In the genomic region with DNA sequence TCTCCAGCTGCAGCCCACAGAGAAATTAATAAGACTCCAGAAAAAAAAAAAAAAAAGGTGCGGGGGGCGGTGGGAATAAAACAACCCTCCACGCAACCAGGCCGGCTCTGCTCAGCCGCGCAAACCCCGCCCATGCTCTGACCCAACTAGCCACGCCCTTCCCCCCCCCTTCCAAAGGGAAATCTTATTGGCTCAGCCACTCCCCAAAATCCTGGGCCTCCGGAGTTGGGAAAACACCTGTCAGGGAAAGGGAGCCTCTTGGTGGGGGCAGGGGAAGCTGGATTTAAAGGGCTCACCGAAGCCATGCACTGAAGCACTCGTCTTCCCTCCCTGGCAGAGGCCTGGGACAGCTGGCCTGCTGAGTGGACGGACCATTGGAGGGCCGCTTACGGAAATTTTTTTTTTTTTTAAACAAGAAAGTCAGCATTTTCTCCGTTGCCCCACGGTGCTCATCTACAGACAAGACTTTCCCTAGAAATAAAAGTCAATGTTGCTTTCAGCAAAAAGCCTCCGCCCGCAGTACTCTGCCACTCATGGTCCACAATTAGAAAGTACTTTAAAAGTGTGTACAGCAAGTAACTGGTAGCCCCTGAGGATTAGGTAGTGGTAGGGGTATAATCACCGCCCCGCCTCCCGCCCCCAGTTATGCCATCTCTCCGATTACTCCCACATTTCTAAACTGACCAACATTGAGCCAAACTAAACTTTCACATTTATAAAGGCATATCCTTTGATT, we compare ENCODE assay signal across 8 cellular contexts. TPM values are rescaled to one million over a fixed set of nuclear protein-coding genes. Genes with fewer than 3 reads are reported as not detected.
A peak's percentile ranks its signal among the peaks of the same experiment; 100 is the strongest.
DNase-seq lines count a peak whose midpoint lies in the region; ATAC-seq, FAIRE-seq and TF ChIP-seq lines count a peak whose summit lies in the region.

No MANE protein-coding gene starts in this region.

- no peaks in the 10 kb centered on the region for H4K20me1 ChIP-seq in HCT116 (ENCODE audit: insufficient read depth)

- TF ChIP-seq RAD21 in A549 (conservative IDR thresholded peaks at IDR 0.05 in 1 of 2, IDR thresholded peaks at IDR 0.05 in 1 of 2) (no peak), HCT116 (IDR thresholded peaks at IDR 0.05; ENCODE audit: low read depth) (no peak)

- H3K9me2 ChIP-seq in HCT116 (ENCODE audit: insufficient read depth), result no peaks in the 10 kb centered on the region

- peaks cover 1% of the 10 kb centered on the region for H3K36me3 Mint-ChIP-seq in activated naive CD8-positive, alpha-beta T cell treated with anti-CD3 and anti-CD28 coated beads, Interleukin-2, amount 10 ng/mL, durations not matched to agents 7 days and 5 days

- no peaks in the 10 kb centered on the region for H3K9me3 ChIP-seq in A549
- no peaks in the 10 kb centered on the region for H3K9me3 ChIP-seq in HCT116 (ENCODE audit: control insufficient read depth in 1 of 2, insufficient read depth in 1 of 2, low read depth in 1 of 2, low read length in 2 of 2)
- H3K9me3 ChIP-seq in prostate gland, result no peaks in the 10 kb centered on the region

- intact Hi-C loops in HCT116 (cut with micrococcal nuclease) (no loop called here), prostate gland (cut with DNase I) (no loop called here)

- H3K4me3 ChIP-seq in A549 (peak overlapping the region; percentile 50), HCT116 (replicated peaks in 1 of 2; ENCODE audit: low read depth in 1 of 2, low read length in 2 of 2) (no peak overlapping the region), prostate gland (peak overlapping the region; percentile 46 to 57)

- H3K27me3 ChIP-seq in HCT116 (ENCODE audit: insufficient read depth, low read length) (no peaks in the 10 kb centered on the region), prostate gland (replicated peaks; ENCODE audit: insufficient read depth) (no peaks in the 10 kb centered on the region)

- ATAC-seq in A549 (peak; percentile 31 to 37; a peak in 3 of 6 replicates), HCT116 (no peak; the same call in 1 of the 2 replicates), GM18867 (IDR thresholded peaks at IDR 0.05; ENCODE audit: unreplicated experiment) (no peak)
- no peak for ATAC-seq in activated naive CD8-positive, alpha-beta T cell treated with anti-CD3 and anti-CD28 coated beads, Interleukin-2, amount 10 ng/mL, durations not matched to agents 7 days and 5 days (ENCODE audit: low read depth)

- no peaks in the 10 kb centered on the region for H3K79me2 ChIP-seq in HCT116 (ENCODE audit: insufficient read depth, low read length)

- TF ChIP-seq CTCF in A549 (IDR thresholded peaks at IDR 0.05) (no peak), HCT116 (IDR thresholded peaks at IDR 0.05 in 2 of 3, conservative IDR thresholded peaks at IDR 0.05 in 1 of 3; ENCODE audit: borderline replicate concordance in 1 of 3, insufficient read depth in 1 of 3, low read depth in 2 of 3, low read length in 2 of 3) (no peak), prostate gland (IDR thresholded peaks at IDR 0.05) (no peak)

- POLR2A ChIA-PET in A549 (lab: Yijun Ruan, JAX), result no interaction called here
- POLR2A ChIA-PET in HCT116 (lab: Charles Lee), result no interaction called here
- POLR2A ChIA-PET in activated naive CD8-positive, alpha-beta T cell treated with anti-CD3 and anti-CD28 coated beads, Interleukin-2, amount 10 ng/mL, durations not matched to agents 7 days and 5 days (lab: Charles Lee), result no interaction called here

- no peak for FAIRE-seq in A549 (lab: Jason Lieb, UNC)

- H3K4me2 ChIP-seq in A549 (peak overlapping the region; percentile 94), HCT116 (ENCODE audit: low read length) (peak overlapping the region; percentile 14; the same call in 1 of the 2 replicates)

- H3K4me1 ChIP-seq in A549 (peaks cover 11% of the 10 kb centered on the region; the same call in 2 of the 3 replicates), HCT116 (ENCODE audit: control insufficient read depth in 1 of 2, insufficient read depth in 2 of 2, low read length in 2 of 2) (no peaks in the 10 kb centered on the region), prostate gland (replicated peaks) (no peaks in the 10 kb centered on the region)

- no peak overlapping the region for H3K27ac Mint-ChIP-seq in activated naive CD8-positive, alpha-beta T cell treated with anti-CD3 and anti-CD28 coated beads, Interleukin-2, amount 10 ng/mL, durations not matched to agents 7 days and 5 days

- no peaks in the 10 kb centered on the region for H3K9me3 Mint-ChIP-seq in activated naive CD8-positive, alpha-beta T cell treated with anti-CD3 and anti-CD28 coated beads, Interleukin-2, amount 10 ng/mL, durations not matched to agents 7 days and 5 days

- CTCF ChIA-PET in A549 (lab: Yijun Ruan, JAX) (interaction anchor here (0.7 kb wide), 1 partner anchor 1053 kb away, joined by 3 read pairs; no protein-coding TSS in a partner anchor), HCT116 (lab: Charles Lee) (no interaction called here)

- H2AFZ ChIP-seq in HCT116 (ENCODE audit: low read depth, low read length, poor library complexity, severe bottlenecking), result no peak overlapping the region

- WGBS in A549 (ENCODE audit: missing lambda C conversion rate), result 52% methylated on average over 22 of the region's 22 CpGs
- 34% methylated on average over 22 of the region's 22 CpGs for WGBS in prostate gland

- no peak for TF ChIP-seq EP300 in A549 (IDR thresholded peaks at IDR 0.05)

- H3K4me3 Mint-ChIP-seq in activated naive CD8-positive, alpha-beta T cell treated with anti-CD3 and anti-CD28 coated beads, Interleukin-2, amount 10 ng/mL, durations not matched to agents 7 days and 5 days, result peak overlapping the region; percentile 61

- RAD21 ChIA-PET in HCT116 (lab: Charles Lee; ENCODE audit: low non-redundant PET in 1 of 2, low total read pairs in 2 of 2, uncharacterized antibody in 2 of 2, unreplicated experiment in 2 of 2), result no interaction called here

- H3K36me3 ChIP-seq in HCT116 (ENCODE audit: control insufficient read depth in 1 of 2, insufficient read depth in 2 of 2, low read length in 2 of 2), result no peaks in the 10 kb centered on the region
- no peaks in the 10 kb centered on the region for H3K36me3 ChIP-seq in prostate gland

- TF ChIP-seq POLR2A in A549 (IDR thresholded peaks at IDR 0.05; ENCODE audit: low read length) (no peak), HCT116 (IDR thresholded peaks at IDR 0.05; ENCODE audit: borderline replicate concordance, extremely low read depth, insufficient read depth, insufficient read length) (no peak), prostate gland (IDR thresholded peaks at IDR 0.05) (no peak)

- H3K27ac ChIP-seq in A549 (no peak overlapping the region), HCT116 (ENCODE audit: low read depth, low read length) (no peak overlapping the region), prostate gland (no peak overlapping the region)

- no peak for DNase-seq in A549 (ENCODE audit: low read depth in 1 of 2, low spot score in 1 of 2)
- DNase-seq in HCT116 (ENCODE audit: low read depth, low spot score), result no peak
- peak; percentile 11 for DNase-seq in activated naive CD8-positive, alpha-beta T cell treated with anti-CD3 and anti-CD28 coated beads, Interleukin-2, amount 10 ng/mL, durations not matched to agents 7 days and 5 days
- DNase-seq in hepatic stellate cell (ENCODE audit: low spot score), result peak; percentile 13
- peak; percentile 73 for DNase-seq in prostate gland (ENCODE audit: low spot score)
- no peak for DNase-seq in GM19238 (ENCODE audit: insufficient read length, low spot score)
- DNase-seq in stimulated activated naive CD4-positive, alpha-beta T cell treated with Interleukin-2 at 50 U/mL for 16 hours (lab: John Stamatoyannopoulos, UW), result no peak

- peaks cover 74% of the 10 kb centered on the region for H3K27me3 Mint-ChIP-seq in activated naive CD8-positive, alpha-beta T cell treated with anti-CD3 and anti-CD28 coated beads, Interleukin-2, amount 10 ng/mL, durations not matched to agents 7 days and 5 days

- H3K9ac ChIP-seq in HCT116 (ENCODE audit: low read length), result no peak overlapping the region

- BruUV-seq in HCT116 (replicated peaks; lab: Mats Ljungman, UMichigan), result no TSS peak

- peaks cover 5% of the 10 kb centered on the region for H3K4me1 Mint-ChIP-seq in activated naive CD8-positive, alpha-beta T cell treated with anti-CD3 and anti-CD28 coated beads, Interleukin-2, amount 10 ng/mL, durations not matched to agents 7 days and 5 days

TF ChIP-seq in A549, 52 proteins besides CTCF, POLR2A, EP300 and RAD21 (continues in another document):
- no peak for TF ChIP-seq NFE2L2 (conservative IDR thresholded peaks at IDR 0.05; ENCODE audit: low read length)
- no peak for TF ChIP-seq RCOR1 (IDR thresholded peaks at IDR 0.05; ENCODE audit: low read depth, low read length)
- TF ChIP-seq MAFK (IDR thresholded peaks at IDR 0.05; ENCODE audit: partially characterized antibody), result no peak
- TF ChIP-seq EHMT2 (IDR thresholded peaks at IDR 0.05; ENCODE audit: low read depth), result no peak

TF ChIP-seq in HCT116, 20 proteins besides CTCF, POLR2A, EP300 and RAD21:
- TF ChIP-seq ZFX (IDR thresholded peaks at IDR 0.05), result no peak
- TF ChIP-seq ELF1 (IDR thresholded peaks at IDR 0.05; ENCODE audit: borderline replicate concordance, low read depth), result no peak
- TF ChIP-seq TCF7L2 (IDR thresholded peaks at IDR 0.05; ENCODE audit: borderline replicate concordance, extremely low read depth, insufficient read depth, insufficient read length), result no peak
- TF ChIP-seq, protein P1, sequence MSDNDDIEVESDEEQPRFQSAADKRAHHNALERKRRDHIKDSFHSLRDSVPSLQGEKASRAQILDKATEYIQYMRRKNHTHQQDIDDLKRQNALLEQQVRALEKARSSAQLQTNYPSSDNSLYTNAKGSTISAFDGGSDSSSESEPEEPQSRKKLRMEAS (IDR thresholded peaks at IDR 0.05), result no peak

RNA-seq across cellular contexts. Expression of gene ERBB4, which starts 0.7 kb away (rescaled TPM):
- not detected in 2 replicates for polyA plus RNA-seq in A549 (2011; rRNA removed)
- not detected in 2 replicates for polyA plus RNA-seq in A549 (2012; cell fraction: cytosol; rRNA removed)
- not detected in 2 replicates for polyA plus RNA-seq in A549 (2012; cell fraction: nucleus; rRNA removed)
- polyA plus RNA-seq in A549 (2017; fragmentation: RNase III; extraction: RNeasy Plus Mini Kit Qiagen cat#74134 plus additional on column Dnase treatment), result not detected in 3 replicates
- polyA minus RNA-seq in A549 (2011; rRNA and poly(A)+ RNA removed), result not detected in 2 replicates
- total RNA-seq in HCT116 (2021; ENCODE audit: unreplicated experiment), result 0.10 TPM
- under 0.01 TPM in 1 of 2 replicates, not detected in the other for polyA plus RNA-seq in HCT116 (2012)
- not detected for total RNA-seq in activated naive CD8-positive, alpha-beta T cell treated with anti-CD3 and anti-CD28 coated beads, Interleukin-2, amount 10 ng/mL, durations not matched to agents 7 days and 5 days
- 10 to 100 TPM in 1 of 2 donors, 1 to 10 TPM in 1; 1.0 to 32.8 TPM for total RNA-seq in prostate gland

Comparison
In these comparisons a context has a peak if more than half of its experiments do, and no peak if none do; other contexts are left out.
1. ATAC-seq: peak in A549 (2 of 2); none in HCT116 (single experiment), activated naive CD8-positive, alpha-beta T cell treated with anti-CD3 and anti-CD28 coated beads, Interleukin-2, amount 10 ng/mL, durations not matched to agents 7 days and 5 days (single experiment) and GM18867 (single experiment).
2. DNase-seq: peak in activated naive CD8-positive, alpha-beta T cell treated with anti-CD3 and anti-CD28 coated beads, Interleukin-2, amount 10 ng/mL, durations not matched to agents 7 days and 5 days (single experiment), hepatic stellate cell (single experiment) and prostate gland (single experiment); none in A549 (0 of 2), HCT116 (single experiment), GM19238 (single experiment) and stimulated activated naive CD4-positive, alpha-beta T cell treated with Interleukin-2 at 50 U/mL for 16 hours (single experiment).
3. H3K4me3 ChIP-seq: peak in A549 (single experiment) and prostate gland (2 of 2); none in HCT116 (0 of 2).